Comparison of ENCODE assay signal across 9 cellular contexts in the genomic region with DNA sequence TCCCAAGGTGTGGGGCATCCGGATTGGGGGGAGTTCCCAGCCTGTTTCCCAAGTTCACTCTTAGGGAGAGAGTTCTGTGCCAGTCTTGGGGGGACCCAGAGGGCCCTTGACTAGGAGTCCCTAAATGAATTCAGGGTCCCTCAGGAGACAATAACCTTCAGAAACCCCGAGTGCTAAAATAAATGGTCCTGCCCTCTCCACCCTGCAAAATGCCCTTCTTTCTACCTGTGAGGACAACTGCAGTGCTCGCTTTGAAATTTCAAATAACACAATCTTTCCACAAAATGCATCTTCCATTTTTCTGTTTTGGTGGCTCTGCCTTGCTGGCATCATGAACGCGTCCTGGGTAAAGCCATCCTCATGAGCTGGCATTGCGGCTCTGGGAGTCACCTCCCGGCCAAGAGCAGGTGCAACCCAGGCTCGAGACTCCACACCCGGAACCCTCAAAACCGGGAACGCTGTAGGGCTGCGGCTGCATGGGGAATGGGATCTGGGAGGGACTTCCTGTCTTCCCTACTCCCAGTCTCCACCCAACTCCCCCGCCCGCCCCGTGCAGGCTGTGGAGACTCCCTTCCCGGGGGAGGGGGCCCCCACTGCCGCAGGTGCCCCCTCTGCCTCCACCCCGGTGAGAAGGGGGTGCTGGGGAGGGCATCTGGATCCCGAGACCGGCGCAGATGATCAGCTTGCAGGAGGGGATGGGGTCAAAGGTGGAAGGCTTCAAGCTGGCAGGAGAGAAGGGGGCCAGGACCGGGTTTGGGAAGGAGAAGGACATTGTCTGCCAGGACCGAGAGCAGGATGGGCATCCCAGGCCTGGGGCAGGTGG. TPM values are rescaled to one million over a fixed set of nuclear protein-coding genes. Genes with fewer than 3 reads are reported as not detected.
A peak's percentile ranks its signal among the peaks of the same experiment; 100 is the strongest.
DNase-seq lines count a peak whose midpoint lies in the region; ATAC-seq and TF ChIP-seq lines count a peak whose summit lies in the region.
"Had no signal": no experiment of that assay in that cellular context is flagged by ENCODE, and none has a peak within 500 bp of the region (broad histone marks: within the 10 kb centered on the region; RNA-seq: fewer than 3 reads in every experiment).

A gene (plus strand): TSS at position 529 of the 823 bp plus-strand sequence. CDS start 845 bp downstream, outside the sequence.

- peak within 1 kb of the TSS; percentile 49; the same call in 1 of the 2 replicates for H4K91ac ChIP-seq in IMR-90 (ENCODE audit: insufficient read depth, low read depth, low read length)

- H3K4me1 Mint-ChIP-seq in nephron = peaks cover 25% of the 10 kb centered on the region

- H3K27me3 Mint-ChIP-seq in nephron (ENCODE audit: low read depth) = no peaks in the 10 kb centered on the region

- H3K18ac ChIP-seq in IMR-90 (ENCODE audit: low read depth, low read length) = 0 out of 2 replicates have a peak within 1 kb of the TSS, but pooled peaks have one; percentile 16

- H3K27ac Mint-ChIP-seq in nephron = peak within 1 kb of the TSS; percentile 53 to 90 (median 83)

- H3K9me3 ChIP-seq in IMR-90 (ENCODE audit: control insufficient read depth, insufficient read depth, low read length) (no peaks in the 10 kb centered on the region), SK-N-SH (no peaks in the 10 kb centered on the region)
- H3K9me3 ChIP-seq: neutrophil had no signal

- H4K20me1 ChIP-seq in IMR-90 (ENCODE audit: insufficient read depth, low read length) = no peaks in the 10 kb centered on the region
- no peaks in the 10 kb centered on the region for H4K20me1 ChIP-seq in SK-N-SH (ENCODE audit: insufficient read depth)

- no peak for TF ChIP-seq RAD21 in IMR-90 (IDR thresholded peaks at IDR 0.05; ENCODE audit: low read length)
- no peak for TF ChIP-seq RAD21 in SK-N-SH (IDR thresholded peaks at IDR 0.05; ENCODE audit: low read length)

- no peak within 1 kb of the TSS for H2BK120ac ChIP-seq in IMR-90 (ENCODE audit: low read depth, low read length)

- no peaks in the 10 kb centered on the region for H3K27me3 ChIP-seq in IMR-90 (ENCODE audit: control insufficient read depth, insufficient read depth, low read length)
- no peaks in the 10 kb centered on the region for H3K27me3 ChIP-seq in SK-N-SH (ENCODE audit: insufficient read depth)

- H3K14ac ChIP-seq in IMR-90 (replicated peaks; ENCODE audit: low read depth, low read length) = peak within 1 kb of the TSS; percentile 87

- peak within 1 kb of the TSS; percentile 91 for H2AK5ac ChIP-seq in IMR-90 (ENCODE audit: low read depth, low read length)

- peak within 1 kb of the TSS; percentile 73 for H3K23ac ChIP-seq in IMR-90 (ENCODE audit: low read depth, low read length)

- peaks cover 11% of the 10 kb centered on the region; the same call in 1 of the 2 replicates for H3K79me2 ChIP-seq in SK-N-SH (ENCODE audit: insufficient read depth)

- H3K36me3 Mint-ChIP-seq in nephron (ENCODE audit: low read depth) = peaks cover 10% of the 10 kb centered on the region

- peak within 1 kb of the TSS; percentile 49 for H2BK5ac ChIP-seq in IMR-90 (ENCODE audit: low read depth, low read length, poor library complexity, severe bottlenecking)

- H3K4me3 ChIP-seq in IMR-90 (ENCODE audit: insufficient read depth, low read depth, low read length) (peak within 1 kb of the TSS; percentile 88), SK-N-SH (ENCODE audit: low read depth in 2 of 2, low read length in 1 of 2) (peak within 1 kb of the TSS; percentile 78 to 96), fibroblast of mammary gland (ENCODE audit: control insufficient read depth, low read depth, low read length) (peak within 1 kb of the TSS; percentile 93)

- peak within 1 kb of the TSS; percentile 93 to 100 for H4K8ac ChIP-seq in IMR-90 (ENCODE audit: low read depth in 2 of 2, low read length in 2 of 2)

- peaks cover 2% of the 10 kb centered on the region; the same call in 1 of the 2 replicates for H3K9me1 ChIP-seq in IMR-90 (ENCODE audit: insufficient read depth, low read length)

- TF ChIP-seq CTCF in IMR-90 (conservative IDR thresholded peaks at IDR 0.05; ENCODE audit: low read depth, low read length) (no peak), SK-N-SH (IDR thresholded peaks at IDR 0.05) (no peak), fibroblast of mammary gland (conservative IDR thresholded peaks at IDR 0.05; ENCODE audit: control insufficient read depth, insufficient read depth, low read depth, low read length) (no peak), nephron (IDR thresholded peaks at IDR 0.05; ENCODE audit: unreplicated experiment in 3 of 3) (no peak)

- peak; percentile 98 for ATAC-seq in IMR-90 (ENCODE audit: low read depth)
- no peak for ATAC-seq in GM21360 (IDR thresholded peaks at IDR 0.05; ENCODE audit: unreplicated experiment)
- no peak for ATAC-seq in HG02678 (IDR thresholded peaks at IDR 0.05; ENCODE audit: unreplicated experiment)
- ATAC-seq in HG03196 (IDR thresholded peaks at IDR 0.05; ENCODE audit: unreplicated experiment) = no peak

- no peaks in the 10 kb centered on the region for H3K9me3 Mint-ChIP-seq in nephron

- no peaks in the 10 kb centered on the region for H3K9me2 ChIP-seq in SK-N-SH

- WGBS in IMR-90 (ENCODE audit: extremely low coverage in 2 of 2, insufficient read length in 1 of 2), 2 experiments = 1% methylated on average over 7 of the region's 23 CpGs; no CpG with 5 or more reads in 1 of the 2 experiments
- WGBS in SK-N-SH (ENCODE audit: low lambda C conversion rate) = 6% methylated on average over 16 of the region's 23 CpGs

- peak within 1 kb of the TSS; percentile 84 to 90 (median 89) for H3K4me3 Mint-ChIP-seq in nephron

- H3K27ac ChIP-seq in IMR-90 (ENCODE audit: insufficient read depth, low read length) = peak within 1 kb of the TSS; percentile 79
- H3K27ac ChIP-seq in SK-N-SH (ENCODE audit: low read depth in 2 of 2, low read length in 1 of 2) = peak within 1 kb of the TSS in 1 of 2 experiments; percentile 61; a peak in 1 of 4 replicates
- H3K27ac ChIP-seq: neutrophil had no signal

- intact Hi-C loops in IMR-90 (cut with micrococcal nuclease) = no loop called here

- CTCF ChIA-PET in IMR-90 (lab: Yijun Ruan, JAX) (interaction anchor here (1.2 kb wide), 1 partner anchor 18 kb away, joined by 3 read pairs; no protein-coding TSS in a partner anchor), SK-N-SH (lab: Yijun Ruan, JAX) (interaction anchor here (0.5 to 10.8 kb wide), 12 partner anchors 11 to 83 kb away, joined by 3 to 64 read pairs (median 6); a partner anchor contains a TSS)

- no peak within 1 kb of the TSS for H2BK20ac ChIP-seq in IMR-90 (ENCODE audit: low read depth, low read length)

- H4K5ac ChIP-seq in IMR-90 (ENCODE audit: low read depth, low read length) = peak within 1 kb of the TSS; percentile 91

- peak within 1 kb of the TSS; percentile 95 for H3K4me2 ChIP-seq in IMR-90 (ENCODE audit: low read depth, low read length)
- peak within 1 kb of the TSS; percentile 97 for H3K4me2 ChIP-seq in SK-N-SH

- H2BK15ac ChIP-seq in IMR-90 (ENCODE audit: low read depth, low read length) = no peak within 1 kb of the TSS

- dilution Hi-C loops in IMR-90 (cut with HindIII; ENCODE audit: low sequenced_read_pairs, unreplicated experiment) = no loop called here

- H3K4ac ChIP-seq in IMR-90 (ENCODE audit: low read depth, low read length) = peak within 1 kb of the TSS; percentile 73

- in situ Hi-C loops in IMR-90 (cut with MboI; ENCODE audit: low sequenced_read_pairs) = no loop called here

- H3K9ac ChIP-seq in IMR-90 (ENCODE audit: low read depth, low read length) (peak within 1 kb of the TSS; percentile 91), SK-N-SH (peak within 1 kb of the TSS; percentile 74)

- TF ChIP-seq POLR2A in IMR-90 (IDR thresholded peaks at IDR 0.05; ENCODE audit: low read depth, low read length) = no peak

- peak in 13 of 14 donors; percentile 14 to 83 (median 61) for DNase-seq in C1 segment of cervical spinal cord (lab: John Stamatoyannopoulos, UW)
- peak; percentile 70 for DNase-seq in IMR-90
- peak; percentile 92 for DNase-seq in SK-N-SH
- DNase-seq in fibroblast of mammary gland (ENCODE audit: low read depth) = peak; percentile 73

- POLR2A ChIA-PET in IMR-90 (lab: Charles Lee; ENCODE audit: unreplicated experiment) = no interaction called here
- POLR2A ChIA-PET in SK-N-SH (lab: Yijun Ruan, JAX) = interaction anchor here (1.1 kb wide), 1 partner anchor 14 kb away, joined by 3 read pairs; no protein-coding TSS in a partner anchor

- TF ChIP-seq EP300 in SK-N-SH (IDR thresholded peaks at IDR 0.05; ENCODE audit: borderline replicate concordance in 1 of 2, low read depth in 1 of 2, low read length in 1 of 2) = no peak

- BruUV-seq in IMR-90 (replicated peaks; lab: Mats Ljungman, UMichigan) = no TSS peak

- H2AFZ ChIP-seq in IMR-90 (replicated peaks; ENCODE audit: low read length, poor library complexity) (peak within 1 kb of the TSS; percentile 93), SK-N-SH (ENCODE audit: low read depth) (peak within 1 kb of the TSS; percentile 98)

- H3K79me1 ChIP-seq in IMR-90 (ENCODE audit: low read depth in 1 of 2, low read length in 2 of 2) = peaks cover 27 to 34% of the 10 kb centered on the region in 2 experiments

- no peaks in the 10 kb centered on the region for H3F3A ChIP-seq in SK-N-SH (replicated peaks; ENCODE audit: insufficient read depth)

- H3K36me3 ChIP-seq in IMR-90 (ENCODE audit: control insufficient read depth, insufficient read depth, low read length) (peaks cover 18% of the 10 kb centered on the region), SK-N-SH (replicated peaks in 1 of 2; ENCODE audit: control insufficient read depth in 1 of 2, insufficient read depth in 2 of 2, low read length in 1 of 2) (peaks cover 0 to 16% of the 10 kb centered on the region in 2 experiments)
- H3K36me3 ChIP-seq: neutrophil had no signal

- H2AK9ac ChIP-seq in IMR-90 (replicated peaks; ENCODE audit: low read depth, low read length, poor library complexity) = peak within 1 kb of the TSS; percentile 97

- H3K56ac ChIP-seq in IMR-90 (ENCODE audit: extremely low read depth, insufficient read depth, low read length) = peak within 1 kb of the TSS; percentile 43; the same call in 1 of the 2 replicates

- H3K4me1 ChIP-seq in IMR-90 (ENCODE audit: control insufficient read depth, insufficient read depth, low read length) (peaks cover 9% of the 10 kb centered on the region), SK-N-SH (ENCODE audit: control insufficient read depth in 1 of 2, insufficient read depth in 2 of 2, low read depth in 1 of 2, low read length in 1 of 2) (peaks cover 0 to 24% of the 10 kb centered on the region in 2 experiments; a peak in 1 of 4 replicates)

TF ChIP-seq in IMR-90, 13 proteins besides CTCF, POLR2A, EP300 and RAD21 (continues in another document):
- peak; percentile 88 for TF ChIP-seq MAZ (IDR thresholded peaks at IDR 0.05; ENCODE audit: borderline replicate concordance, low read depth, low read length)
- TF ChIP-seq MAFK (IDR thresholded peaks at IDR 0.05; ENCODE audit: low read depth, low read length) = no peak

TF ChIP-seq in SK-N-SH, 30 proteins besides CTCF, POLR2A, EP300 and RAD21 (continues in another document):
- TF ChIP-seq RCOR1 (IDR thresholded peaks at IDR 0.05; ENCODE audit: low read length) (peak; percentile 78), RFX5 (IDR thresholded peaks at IDR 0.05; ENCODE audit: low read length) (no peak)

RNA-seq across cellular contexts. Expression of the gene that starts here (rescaled TPM):
- total RNA-seq in IMR-90 (2012; rRNA removed) = 8.2 and 8.3 TPM in 2 replicates
- polyA plus RNA-seq in IMR-90 (2012; rRNA removed) (12.7 and 14.5 TPM in 2 replicates), SK-N-SH (2012; rRNA removed) (7.6 and 9.7 TPM in 2 replicates)
- polyA plus RNA-seq in IMR-90 (2012; cell fraction: cytosol; rRNA removed) = 9.2 and 18.7 TPM in 2 replicates
- polyA plus RNA-seq in IMR-90 (2012; cell fraction: nucleus; rRNA removed; ENCODE audit: low replicate concordance) = 15.6 and 43.0 TPM in 2 replicates
- polyA plus RNA-seq in SK-N-SH (2012; cell fraction: cytosol; rRNA removed) = 3.8 and 6.7 TPM in 2 replicates
- polyA plus RNA-seq in SK-N-SH (2012; cell fraction: nucleus; rRNA removed) = 17.6 and 22.7 TPM in 2 replicates
